ENCODE assay signal across 1 cellular context in genomic region chr5:179023528-179024189, GRCh38.
TF ChIP-seq lines count a peak whose summit lies in the region.

ZNF879 (plus strand) TSS chr5:179023804; CDS start chr5:179025005, 1,201 bp downstream.

TF ChIP-seq in HepG2, 621 proteins besides CTCF, POLR2A, EP300 and RAD21 (continued from another document and continues in another):
- TF ChIP-seq HOXA3 (CRISPR knock-in tag; IDR thresholded peaks at IDR 0.05) (peak; percentile 43), ZNF143 (CRISPR knock-in tag; IDR thresholded peaks at IDR 0.05) (peak; percentile 98), GATAD1 (CRISPR knock-in tag; IDR thresholded peaks at IDR 0.05) (peak; percentile 62; the same call in 1 of the 2 replicates), ETV6 (CRISPR knock-in tag; conservative IDR thresholded peaks at IDR 0.05) (no peak), TFDP1 (CRISPR knock-in tag; IDR thresholded peaks at IDR 0.05; ENCODE audit: borderline replicate concordance) (peak; percentile 14; the same call in 1 of the 2 replicates), CHCHD3 (CRISPR knock-in tag; IDR thresholded peaks at IDR 0.05) (0 out of 2 replicates have a peak, but pooled peaks have one; percentile 49), HMGXB4 (CRISPR knock-in tag; IDR thresholded peaks at IDR 0.05; ENCODE audit: borderline replicate concordance in 1 of 2, low read depth in 1 of 2) (peak; percentile 23 to 38; a peak in 2 of 4 replicates), ZNF234 (CRISPR knock-in tag; conservative IDR thresholded peaks at IDR 0.05) (no peak), PAX8 (CRISPR knock-in tag; IDR thresholded peaks at IDR 0.05; ENCODE audit: borderline replicate concordance) (0 out of 2 replicates have a peak, but pooled peaks have one; percentile 32), ZNF292 (CRISPR knock-in tag; IDR thresholded peaks at IDR 0.05; ENCODE audit: borderline replicate concordance, low read depth) (no peak), POGZ (CRISPR knock-in tag; IDR thresholded peaks at IDR 0.05) (peak; percentile 63), ZBTB1 (CRISPR knock-in tag; IDR thresholded peaks at IDR 0.05; ENCODE audit: borderline replicate concordance) (no peak), IRX3 (CRISPR knock-in tag; IDR thresholded peaks at IDR 0.05; ENCODE audit: borderline replicate concordance, low read depth) (peak; percentile 67; the same call in 1 of the 2 replicates), TOPORS (CRISPR knock-in tag; IDR thresholded peaks at IDR 0.05) (peak; percentile 70; the same call in 1 of the 2 replicates), SPEN (CRISPR knock-in tag; IDR thresholded peaks at IDR 0.05; ENCODE audit: low read depth) (peak; percentile 57; the same call in 1 of the 2 replicates), ARNT2 (CRISPR knock-in tag; IDR thresholded peaks at IDR 0.05; ENCODE audit: low read depth) (0 out of 2 replicates have a peak, but pooled peaks have one; percentile 54), YEATS4 (CRISPR knock-in tag; IDR thresholded peaks at IDR 0.05; ENCODE audit: borderline replicate concordance) (peak; percentile 76), ZNF687 (CRISPR knock-in tag; IDR thresholded peaks at IDR 0.05) (peak; percentile 82), JUNB (CRISPR knock-in tag; IDR thresholded peaks at IDR 0.05; ENCODE audit: borderline replicate concordance) (no peak), TFDP2 (CRISPR knock-in tag; IDR thresholded peaks at IDR 0.05) (peak; percentile 13; the same call in 1 of the 2 replicates), ELF1 (CRISPR knock-in tag; IDR thresholded peaks at IDR 0.05) (peak; percentile 76), SAP130 (CRISPR knock-in tag; IDR thresholded peaks at IDR 0.05; ENCODE audit: low read depth) (peak; percentile 62; the same call in 1 of the 2 replicates), THAP11 (CRISPR knock-in tag; IDR thresholded peaks at IDR 0.05) (peak; percentile 99), BORCS8-MEF2B (CRISPR knock-in tag; IDR thresholded peaks at IDR 0.05) (peak; percentile 67; the same call in 1 of the 2 replicates), YY1 (IDR thresholded peaks at IDR 0.05; ENCODE audit: insufficient read depth, insufficient replicate concordance, low read depth, low read length) (peak; percentile 34), ISX (CRISPR knock-in tag; conservative IDR thresholded peaks at IDR 0.05) (peak; percentile 55; the same call in 1 of the 2 replicates), BRCA1 (CRISPR knock-in tag; IDR thresholded peaks at IDR 0.05) (peak; percentile 19; the same call in 1 of the 2 replicates), HNRNPLL (IDR thresholded peaks at IDR 0.05; ENCODE audit: low read depth, low read length, poor library complexity, severe bottlenecking) (peak; percentile 93), FOSL2 (CRISPR knock-in tag; IDR thresholded peaks at IDR 0.05) (peak; percentile 44), ZSCAN31 (CRISPR knock-in tag; IDR thresholded peaks at IDR 0.05; ENCODE audit: low read depth) (peak; percentile 4; the same call in 1 of the 2 replicates), E2F2 (CRISPR knock-in tag; IDR thresholded peaks at IDR 0.05; ENCODE audit: borderline replicate concordance) (0 out of 2 replicates have a peak, but pooled peaks have one; percentile 42), ZNF691 (CRISPR knock-in tag; IDR thresholded peaks at IDR 0.05; ENCODE audit: borderline replicate concordance, low read depth) (peak; percentile 35; the same call in 1 of the 2 replicates), ZNF768 (CRISPR knock-in tag; IDR thresholded peaks at IDR 0.05) (0 out of 2 replicates have a peak, but pooled peaks have one; percentile 39), NRL (CRISPR knock-in tag; IDR thresholded peaks at IDR 0.05; ENCODE audit: borderline replicate concordance) (0 out of 2 replicates have a peak, but pooled peaks have one; percentile 33)
- TF ChIP-seq, protein P1, sequence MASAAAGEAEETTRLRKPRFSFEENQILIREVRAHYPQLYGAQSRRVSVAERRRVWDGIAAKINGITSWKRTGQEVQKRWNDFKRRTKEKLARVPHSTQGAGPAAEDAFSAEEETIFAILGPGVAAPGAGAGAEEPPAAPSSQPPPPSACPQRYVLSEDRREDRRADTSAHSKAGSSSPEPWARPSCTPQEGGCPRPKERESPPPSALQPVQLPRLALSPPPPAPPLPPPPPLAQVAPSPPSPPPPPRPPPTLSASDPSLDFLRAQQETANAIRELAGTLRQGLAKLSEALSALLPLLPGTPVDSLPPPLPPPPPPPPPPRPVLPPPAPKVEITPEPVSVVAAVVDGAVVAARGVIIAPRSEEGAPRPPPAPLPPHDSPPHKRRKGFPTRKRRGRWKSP (CRISPR knock-in tag; IDR thresholded peaks at IDR 0.05), result peak; percentile 37; the same call in 1 of the 2 replicates
- TF ChIP-seq, protein P2, sequence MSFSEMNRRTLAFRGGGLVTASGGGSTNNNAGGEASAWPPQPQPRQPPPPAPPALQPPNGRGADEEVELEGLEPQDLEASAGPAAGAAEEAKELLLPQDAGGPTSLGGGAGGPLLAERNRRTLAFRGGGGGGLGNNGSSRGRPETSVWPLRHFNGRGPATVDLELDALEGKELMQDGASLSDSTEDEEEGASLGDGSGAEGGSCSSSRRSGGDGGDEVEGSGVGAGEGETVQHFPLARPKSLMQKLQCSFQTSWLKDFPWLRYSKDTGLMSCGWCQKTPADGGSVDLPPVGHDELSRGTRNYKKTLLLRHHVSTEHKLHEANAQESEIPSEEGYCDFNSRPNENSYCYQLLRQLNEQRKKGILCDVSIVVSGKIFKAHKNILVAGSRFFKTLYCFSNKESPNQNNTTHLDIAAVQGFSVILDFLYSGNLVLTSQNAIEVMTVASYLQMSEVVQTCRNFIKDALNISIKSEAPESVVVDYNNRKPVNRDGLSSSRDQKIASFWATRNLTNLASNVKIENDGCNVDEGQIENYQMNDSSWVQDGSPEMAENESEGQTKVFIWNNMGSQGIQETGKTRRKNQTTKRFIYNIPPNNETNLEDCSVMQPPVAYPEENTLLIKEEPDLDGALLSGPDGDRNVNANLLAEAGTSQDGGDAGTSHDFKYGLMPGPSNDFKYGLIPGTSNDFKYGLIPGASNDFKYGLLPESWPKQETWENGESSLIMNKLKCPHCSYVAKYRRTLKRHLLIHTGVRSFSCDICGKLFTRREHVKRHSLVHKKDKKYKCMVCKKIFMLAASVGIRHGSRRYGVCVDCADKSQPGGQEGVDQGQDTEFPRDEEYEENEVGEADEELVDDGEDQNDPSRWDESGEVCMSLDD (CRISPR knock-in tag; IDR thresholded peaks at IDR 0.05; ENCODE audit: borderline replicate concordance), result 0 out of 2 replicates have a peak, but pooled peaks have one; percentile 49
- TF ChIP-seq, protein P3, sequence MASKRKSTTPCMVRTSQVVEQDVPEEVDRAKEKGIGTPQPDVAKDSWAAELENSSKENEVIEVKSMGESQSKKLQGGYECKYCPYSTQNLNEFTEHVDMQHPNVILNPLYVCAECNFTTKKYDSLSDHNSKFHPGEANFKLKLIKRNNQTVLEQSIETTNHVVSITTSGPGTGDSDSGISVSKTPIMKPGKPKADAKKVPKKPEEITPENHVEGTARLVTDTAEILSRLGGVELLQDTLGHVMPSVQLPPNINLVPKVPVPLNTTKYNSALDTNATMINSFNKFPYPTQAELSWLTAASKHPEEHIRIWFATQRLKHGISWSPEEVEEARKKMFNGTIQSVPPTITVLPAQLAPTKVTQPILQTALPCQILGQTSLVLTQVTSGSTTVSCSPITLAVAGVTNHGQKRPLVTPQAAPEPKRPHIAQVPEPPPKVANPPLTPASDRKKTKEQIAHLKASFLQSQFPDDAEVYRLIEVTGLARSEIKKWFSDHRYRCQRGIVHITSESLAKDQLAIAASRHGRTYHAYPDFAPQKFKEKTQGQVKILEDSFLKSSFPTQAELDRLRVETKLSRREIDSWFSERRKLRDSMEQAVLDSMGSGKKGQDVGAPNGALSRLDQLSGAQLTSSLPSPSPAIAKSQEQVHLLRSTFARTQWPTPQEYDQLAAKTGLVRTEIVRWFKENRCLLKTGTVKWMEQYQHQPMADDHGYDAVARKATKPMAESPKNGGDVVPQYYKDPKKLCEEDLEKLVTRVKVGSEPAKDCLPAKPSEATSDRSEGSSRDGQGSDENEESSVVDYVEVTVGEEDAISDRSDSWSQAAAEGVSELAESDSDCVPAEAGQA (IDR thresholded peaks at IDR 0.05; ENCODE audit: low read depth), result no peak
- TF ChIP-seq, protein P3 (CRISPR knock-in tag; IDR thresholded peaks at IDR 0.05; ENCODE audit: borderline replicate concordance), result peak; percentile 29; the same call in 1 of the 2 replicates
